In genomic region chr1:5949074-5949760, GRCh38 we compare ENCODE assay signal across 12 cellular contexts. TPM values are rescaled to one million over a fixed set of nuclear protein-coding genes. Genes with fewer than 3 reads are reported as not detected.
DNase-seq lines count a peak whose midpoint lies in the region; ATAC-seq and TF ChIP-seq lines count a peak whose summit lies in the region.
"Had no signal": no experiment of that assay in that cellular context is flagged by ENCODE, and none has a peak within 500 bp of the region (broad histone marks: within the 10 kb centered on the region; RNA-seq: fewer than 3 reads in every experiment).

No MANE protein-coding gene starts in this region.

- peaks cover 72% of the 10 kb centered on the region for H3K36me3 Mint-ChIP-seq in nephron progenitor cell (ENCODE audit: low read depth)

- H3K4me3 ChIP-seq in GM06990 (replicated peaks; ENCODE audit: low read depth, low read length) (no peak overlapping the region), astrocyte of the spinal cord (ENCODE audit: low read depth, low read length) (no peak overlapping the region)
- H3K4me3 ChIP-seq: SK-N-MC had no signal

- H3K27ac Mint-ChIP-seq in nephron progenitor cell, result peak overlapping the region; percentile 4
- H3K27ac Mint-ChIP-seq: activated naive CD8-positive, alpha-beta T cell treated with anti-CD3 and anti-CD28 coated beads for 36 hours; naive B cell had no signal

- H3K9me3 Mint-ChIP-seq in nephron progenitor cell, result no peaks in the 10 kb centered on the region
- H3K9me3 Mint-ChIP-seq: activated naive CD8-positive, alpha-beta T cell treated with anti-CD3 and anti-CD28 coated beads for 36 hours had no signal

- no peaks in the 10 kb centered on the region for H3K27me3 ChIP-seq in GM06990 (replicated peaks; ENCODE audit: control insufficient read depth, insufficient read depth, low read length)

- no peak for ATAC-seq in GM21576 (IDR thresholded peaks at IDR 0.05; ENCODE audit: unreplicated experiment)

- peaks cover 20% of the 10 kb centered on the region for H3K4me1 Mint-ChIP-seq in nephron progenitor cell
- H3K4me1 Mint-ChIP-seq: activated naive CD8-positive, alpha-beta T cell treated with anti-CD3 and anti-CD28 coated beads for 36 hours had no signal

- H3K27me3 Mint-ChIP-seq in nephron progenitor cell (ENCODE audit: low read depth, poor library complexity), result no peaks in the 10 kb centered on the region
- H3K27me3 Mint-ChIP-seq: activated naive CD8-positive, alpha-beta T cell treated with anti-CD3 and anti-CD28 coated beads for 36 hours had no signal

- DNase-seq in GM06990 (ENCODE audit: extremely low read depth, insufficient read length) (no peak), LHCN-M2 (ENCODE audit: low read depth) (peak; percentile 25), astrocyte of the spinal cord (ENCODE audit: low read depth, low spot score) (no peak), nephron progenitor cell (no peak), NCI-H446 (lab: John Stamatoyannopoulos, UW) (no peak), middle frontal gyrus (ENCODE audit: extremely low spot score, low spot score) (no peak)
- DNase-seq: activated CD4-positive, alpha-beta T cell treated with anti-CD3 and anti-CD28 coated beads, Interleukin-2, amount 50 U/mL, for 48 hours; activated naive CD8-positive, alpha-beta T cell treated with anti-CD3 and anti-CD28 coated beads for 36 hours; naive B cell; stimulated activated CD4-positive, alpha-beta T cell treated with anti-CD3 and anti-CD28 coated beads, Interleukin-12 subunit alpha, Interleukin-12 subunit beta, amount 100 ng/mL, for 4 hours had no signal

- peaks cover 4% of the 10 kb centered on the region for H3K36me3 ChIP-seq in GM06990 (ENCODE audit: control insufficient read depth, insufficient read depth, low read length)

- peak; percentile 12 for TF ChIP-seq CTCF in GM06990 (IDR thresholded peaks at IDR 0.05; ENCODE audit: insufficient read depth, low read length, poor library complexity, severe bottlenecking)
- peak; percentile 22 for TF ChIP-seq CTCF in astrocyte of the spinal cord (IDR thresholded peaks at IDR 0.05; ENCODE audit: low read depth, low read length)
- TF ChIP-seq CTCF in nephron progenitor cell (IDR thresholded peaks at IDR 0.05), result no peak

- no peak overlapping the region for H3K4me3 Mint-ChIP-seq in nephron progenitor cell
- H3K4me3 Mint-ChIP-seq: activated naive CD8-positive, alpha-beta T cell treated with anti-CD3 and anti-CD28 coated beads for 36 hours had no signal

- in situ Hi-C loops in astrocyte of the spinal cord (cut with HindIII; ENCODE audit: low sequenced_read_pairs), result no loop called here

RNA-seq across cellular contexts. Expression of gene NPHP4, which starts 43.0 kb away (rescaled TPM):
- total RNA-seq in LHCN-M2 (2014; rRNA removed), result 4.5 and 4.7 TPM in 2 replicates
- 3.8 TPM for polyA plus RNA-seq in LHCN-M2 (2012)
